In the genomic region with DNA sequence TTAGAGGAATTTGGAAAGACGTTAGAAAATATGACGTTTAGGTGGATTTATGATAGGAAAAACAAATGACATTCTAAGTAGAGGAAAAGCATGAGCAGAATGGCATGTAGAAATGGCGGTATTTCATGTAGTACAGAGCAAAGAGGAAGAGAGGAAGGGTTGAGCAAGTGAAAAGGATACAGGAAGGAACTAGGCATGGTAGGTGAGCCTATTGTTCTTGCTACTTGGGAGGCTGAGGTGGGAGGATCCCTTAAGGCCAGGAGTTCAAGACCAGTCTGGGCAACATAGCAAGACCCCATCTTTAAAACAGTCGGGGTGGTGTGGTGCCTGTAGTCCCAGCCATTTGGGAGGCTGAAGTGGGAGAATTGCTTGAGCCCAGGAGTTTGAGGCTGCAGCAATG, we compare ENCODE assay signal across 12 cellular contexts. TPM values are rescaled to one million over a fixed set of nuclear protein-coding genes. Genes with fewer than 3 reads are reported as not detected.
A peak's percentile ranks its signal among the peaks of the same experiment; 100 is the strongest.
DNase-seq lines count a peak whose midpoint lies in the region; ATAC-seq and TF ChIP-seq lines count a peak whose summit lies in the region.
"Had no signal": no experiment of that assay in that cellular context is flagged by ENCODE, and none has a peak within 500 bp of the region (broad histone marks: within the 10 kb centered on the region; RNA-seq: fewer than 3 reads in every experiment).

No MANE protein-coding gene starts in this region.

- H4K20me1 ChIP-seq in hepatocyte (ENCODE audit: insufficient read depth, poor library complexity, severe bottlenecking): no peaks in the 10 kb centered on the region

- no peaks in the 10 kb centered on the region for H3K27me3 ChIP-seq in SJCRH30
- H3K27me3 ChIP-seq in hepatocyte: no peaks in the 10 kb centered on the region

- H3K27me3 Mint-ChIP-seq in activated T-cell treated with anti-CD3 and anti-CD28 coated beads, Interleukin-2, amount 50 U/mL, for 24 hours: no peaks in the 10 kb centered on the region
- H3K27me3 Mint-ChIP-seq in stimulated activated naive CD8-positive, alpha-beta T cell treated with anti-CD3 and anti-CD28 coated beads, Interleukin-15, amount 100 ng/mL, for 72 hours: no peaks in the 10 kb centered on the region

- H3K27ac Mint-ChIP-seq in activated T-cell treated with anti-CD3 and anti-CD28 coated beads, Interleukin-2, amount 50 U/mL, for 24 hours: peak overlapping the region; percentile 98
- peak overlapping the region; percentile 98 to 99 for H3K27ac Mint-ChIP-seq in stimulated activated naive CD8-positive, alpha-beta T cell treated with anti-CD3 and anti-CD28 coated beads, Interleukin-15, amount 100 ng/mL, for 72 hours

- no peaks in the 10 kb centered on the region for H3K9me3 Mint-ChIP-seq in activated T-cell treated with anti-CD3 and anti-CD28 coated beads, Interleukin-2, amount 50 U/mL, for 24 hours
- H3K9me3 Mint-ChIP-seq in stimulated activated naive CD8-positive, alpha-beta T cell treated with anti-CD3 and anti-CD28 coated beads, Interleukin-15, amount 100 ng/mL, for 72 hours: peaks cover 0 to 4% of the 10 kb centered on the region in 2 donors

- H3K9me3 ChIP-seq in SJCRH30 (replicated peaks) (no peaks in the 10 kb centered on the region), hepatocyte (ENCODE audit: low read depth) (no peaks in the 10 kb centered on the region)

- H3K36me3 ChIP-seq in SJCRH30 (no peaks in the 10 kb centered on the region), hepatocyte (replicated peaks; ENCODE audit: insufficient read depth, low read depth) (no peaks in the 10 kb centered on the region)

- peak overlapping the region; percentile 96 for H3K4me3 Mint-ChIP-seq in activated T-cell treated with anti-CD3 and anti-CD28 coated beads, Interleukin-2, amount 50 U/mL, for 24 hours
- peak overlapping the region; percentile 79 to 90 for H3K4me3 Mint-ChIP-seq in stimulated activated naive CD8-positive, alpha-beta T cell treated with anti-CD3 and anti-CD28 coated beads, Interleukin-15, amount 100 ng/mL, for 72 hours

- 91% methylated on average over 4 of the region's 4 CpGs for WGBS in hepatocyte (ENCODE audit: low lambda C conversion rate, missing lambda C conversion rate)

- H3K9me2 ChIP-seq in hepatocyte (replicated peaks; ENCODE audit: insufficient read depth): no peaks in the 10 kb centered on the region

- no peaks in the 10 kb centered on the region for H3K4me1 ChIP-seq in SJCRH30
- H3K4me1 ChIP-seq in hepatocyte (ENCODE audit: insufficient read depth): no peaks in the 10 kb centered on the region

- no peak overlapping the region for H3K27ac ChIP-seq in SJCRH30
- no peak overlapping the region for H3K27ac ChIP-seq in hepatocyte

- H3K79me2 ChIP-seq in hepatocyte: peaks cover 57% of the 10 kb centered on the region

- H3K36me3 Mint-ChIP-seq in activated T-cell treated with anti-CD3 and anti-CD28 coated beads, Interleukin-2, amount 50 U/mL, for 24 hours (ENCODE audit: low read depth): peaks cover 49% of the 10 kb centered on the region

- DNase-seq in activated T-cell treated with anti-CD3 and anti-CD28 coated beads, Interleukin-2, amount 50 U/mL, for 24 hours: no peak
- no peak for DNase-seq in activated T-cell treated with anti-CD3 and anti-CD28 coated beads, Interleukin-2, amount 50 U/mL, for 48 hours
- DNase-seq in SJCRH30 (no peak), hepatocyte (ENCODE audit: low spot score) (no peak), mucosa of gallbladder (ENCODE audit: low spot score) (no peak), DMS114 treated with DMSO at 0.1 percent for 48 hours (lab: John Stamatoyannopoulos, UW; ENCODE audit: unreplicated experiment) (no peak)
- DNase-seq in stimulated activated naive CD8-positive, alpha-beta T cell treated with anti-CD3 and anti-CD28 coated beads, Interleukin-15, amount 100 ng/mL, for 72 hours: no peak
- DNase-seq: activated CD8-positive, alpha-beta memory T cell treated with anti-CD3 and anti-CD28 coated beads, Interleukin-2, amount 50 U/mL, for 4 hours; NCI-H82 had no signal

- no peak overlapping the region for H2AFZ ChIP-seq in hepatocyte

- no peak for ATAC-seq in stimulated activated naive CD8-positive, alpha-beta T cell treated with anti-CD3 and anti-CD28 coated beads, Interleukin-15, amount 100 ng/mL, for 72 hours
- ATAC-seq in HG02852 (IDR thresholded peaks at IDR 0.05; ENCODE audit: unreplicated experiment): no peak

- TF ChIP-seq CTCF in hepatocyte (IDR thresholded peaks at IDR 0.05; ENCODE audit: poor library complexity): no peak

- H3K4me3 ChIP-seq in SJCRH30: peak overlapping the region; percentile 89; the same call in 1 of the 2 replicates
- peak overlapping the region; percentile 51 for H3K4me3 ChIP-seq in hepatocyte

- peaks cover 55% of the 10 kb centered on the region for H3K4me1 Mint-ChIP-seq in activated T-cell treated with anti-CD3 and anti-CD28 coated beads, Interleukin-2, amount 50 U/mL, for 24 hours (ENCODE audit: low read depth)
- H3K4me1 Mint-ChIP-seq in stimulated activated naive CD8-positive, alpha-beta T cell treated with anti-CD3 and anti-CD28 coated beads, Interleukin-15, amount 100 ng/mL, for 72 hours: peaks cover 45% of the 10 kb centered on the region

- peak overlapping the region; percentile 80 for H3K4me2 ChIP-seq in hepatocyte

RNA-seq across cellular contexts. Expression of a gene that starts 1.2 kb away (rescaled TPM):
- total RNA-seq in SJCRH30 (2014; rRNA removed; shearing (Covaris generic)): 22.4 and 25.1 TPM in 2 replicates
- 13.0 and 13.1 TPM in 2 replicates for total RNA-seq in hepatocyte
- polyA plus RNA-seq in hepatocyte: 6.9 and 11.2 TPM in 2 replicates
- total RNA-seq in mucosa of gallbladder: 19.7 TPM

RNA-seq across cellular contexts. Expression of a gene that starts 26.7 kb away (rescaled TPM):
- not detected in 2 replicates for total RNA-seq in SJCRH30 (2014; rRNA removed; shearing (Covaris generic))
- total RNA-seq in hepatocyte (not detected in 2 replicates), mucosa of gallbladder (not detected)
- not detected in 2 replicates for polyA plus RNA-seq in hepatocyte
- total RNA-seq: fibroblast of villous mesenchyme, skeletal muscle tissue had no signal

RNA-seq across cellular contexts. Expression of a gene that starts 55.5 kb away (rescaled TPM):
- 39.5 and 44.4 TPM in 2 replicates for total RNA-seq in SJCRH30 (2014; rRNA removed; shearing (Covaris generic))
- total RNA-seq in hepatocyte (52.7 and 53.0 TPM in 2 replicates), mucosa of gallbladder (72.0 TPM)
- polyA plus RNA-seq in hepatocyte: 19.0 and 21.2 TPM in 2 replicates
